ENCODE assay signal across 19 cellular contexts in the genomic region with DNA sequence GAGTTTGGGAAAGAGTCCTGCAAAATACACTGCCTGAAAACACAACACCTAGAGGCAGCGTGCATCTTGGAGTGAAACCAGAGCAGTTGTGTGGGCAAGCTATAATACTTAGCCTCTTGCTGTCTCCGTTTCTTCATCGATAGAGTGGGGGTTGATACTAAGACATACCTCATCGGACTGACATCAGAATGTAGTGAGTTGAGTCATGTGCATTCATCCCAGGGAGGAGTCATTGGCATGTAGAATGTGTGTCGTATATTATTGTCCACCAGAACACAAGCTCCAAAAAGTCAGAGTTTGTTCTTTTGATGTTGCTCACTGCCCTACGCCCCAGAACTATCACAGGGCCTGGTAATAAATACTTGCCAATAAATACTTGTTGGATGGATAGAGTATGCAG. TPM values are rescaled to one million over a fixed set of nuclear protein-coding genes. Genes with fewer than 3 reads are reported as not detected.
A peak's percentile ranks its signal among the peaks of the same experiment; 100 is the strongest.
DNase-seq lines count a peak whose midpoint lies in the region; ATAC-seq and TF ChIP-seq lines count a peak whose summit lies in the region.
"Had no signal": no experiment of that assay in that cellular context is flagged by ENCODE, and none has a peak within 500 bp of the region (broad histone marks: within the 10 kb centered on the region; RNA-seq: fewer than 3 reads in every experiment).

No MANE protein-coding gene starts in this region.

- no peaks in the 10 kb centered on the region; the same call in 1 of the 2 replicates for H3K9me3 ChIP-seq in SJSA1 (replicated peaks)
- H3K9me3 ChIP-seq in CD4-positive, alpha-beta T cell (ENCODE audit: control insufficient read depth, low read length): no peaks in the 10 kb centered on the region
- H3K9me3 ChIP-seq: heart left ventricle, stomach, vagina had no signal

- no peaks in the 10 kb centered on the region for H3K27me3 Mint-ChIP-seq in CD4-positive, alpha-beta T cell

- intact Hi-C loops in CD4-positive, alpha-beta T cell (cut with DNase I, micrococcal nuclease): no loop called here

- no peak for ATAC-seq in HG03108 (IDR thresholded peaks at IDR 0.05; ENCODE audit: unreplicated experiment)
- ATAC-seq in CD4-positive, alpha-beta T cell (ENCODE audit: poor library complexity): no peak
- ATAC-seq: activated T-cell treated with anti-CD3 and anti-CD28 coated beads, Interleukin-2, amount 50 U/mL, for 72 hours; heart left ventricle had no signal

- CTCF ChIA-PET in CD4-positive, alpha-beta T cell (lab: Charles Lee): no interaction called here

- no peak for TF ChIP-seq CTCF in CD4-positive, alpha-beta T cell (IDR thresholded peaks at IDR 0.05)

- POLR2A ChIA-PET in CD4-positive, alpha-beta T cell (lab: Charles Lee): no interaction called here

- peak overlapping the region; percentile 92 for H3K27ac ChIP-seq in SJSA1
- H3K27ac ChIP-seq in CD4-positive, alpha-beta T cell (ENCODE audit: low read depth, low read length): no peak overlapping the region
- H3K27ac ChIP-seq: heart left ventricle, stomach, vagina had no signal

- H3K4me1 ChIP-seq in SJSA1 (replicated peaks): peaks cover 36% of the 10 kb centered on the region
- H3K4me1 ChIP-seq: heart left ventricle, stomach, vagina had no signal

- DNase-seq in GM03348 (ENCODE audit: low spot score) (peak; percentile 67), SJSA1 (ENCODE audit: low read depth in 1 of 2, low spot score in 2 of 2) (peak in 1 of 2 experiments; percentile 42), fibroblast of the conjunctiva (ENCODE audit: low read depth) (peak; percentile 6), skeletal muscle cell (ENCODE audit: low read depth) (peak; percentile 86), NCI-H2196 (lab: John Stamatoyannopoulos, UW; ENCODE audit: unreplicated experiment) (no peak), retina (no peak)
- DNase-seq in CD4-positive, alpha-beta T cell: no peak
- DNase-seq: activated CD4-positive, alpha-beta memory T cell treated with anti-CD3 and anti-CD28 coated beads for 36 hours; activated T-cell treated with anti-CD3 and anti-CD28 coated beads, Interleukin-2, amount 50 U/mL, for 72 hours; DMS53; heart left ventricle; NCI-H187 treated with DMSO at 0.1 percent for 48 hours; NCI-H524; stimulated activated CD4-positive, alpha-beta T cell treated with anti-CD3 and anti-CD28 coated beads, Interleukin-15, amount 100 ng/mL, for 24 hours; stomach had no signal

- H3K27ac Mint-ChIP-seq in CD4-positive, alpha-beta T cell: no peak overlapping the region
- H3K27ac Mint-ChIP-seq: activated CD4-positive, alpha-beta memory T cell treated with anti-CD3 and anti-CD28 coated beads for 36 hours; activated T-cell treated with anti-CD3 and anti-CD28 coated beads, Interleukin-2, amount 50 U/mL, for 72 hours had no signal

- H3K4me1 Mint-ChIP-seq in CD4-positive, alpha-beta T cell (ENCODE audit: low read depth): no peaks in the 10 kb centered on the region

- no peaks in the 10 kb centered on the region for H3K9me3 Mint-ChIP-seq in CD4-positive, alpha-beta T cell
- H3K9me3 Mint-ChIP-seq: activated CD4-positive, alpha-beta memory T cell treated with anti-CD3 and anti-CD28 coated beads for 36 hours had no signal

- H3K27me3 ChIP-seq in SJSA1 (replicated peaks): no peaks in the 10 kb centered on the region
- H3K27me3 ChIP-seq in CD4-positive, alpha-beta T cell (ENCODE audit: control insufficient read depth, insufficient read depth, low read length): no peaks in the 10 kb centered on the region
- H3K27me3 ChIP-seq: heart left ventricle, stomach, vagina had no signal

- H3K4me3 ChIP-seq in SJSA1: no peak overlapping the region
- H3K4me3 ChIP-seq in skeletal muscle cell (ENCODE audit: low read depth, low read length): no peak overlapping the region
- H3K4me3 ChIP-seq: heart left ventricle, stomach, vagina had no signal

- no peaks in the 10 kb centered on the region for H3K36me3 ChIP-seq in SJSA1
- H3K36me3 ChIP-seq: heart left ventricle, stomach, vagina had no signal

- no peaks in the 10 kb centered on the region for H3K36me3 Mint-ChIP-seq in CD4-positive, alpha-beta T cell (ENCODE audit: low read depth)
- H3K36me3 Mint-ChIP-seq: activated CD4-positive, alpha-beta memory T cell treated with anti-CD3 and anti-CD28 coated beads for 36 hours had no signal

- H3K4me3 Mint-ChIP-seq in CD4-positive, alpha-beta T cell: no peak overlapping the region
- H3K4me3 Mint-ChIP-seq: activated CD4-positive, alpha-beta memory T cell treated with anti-CD3 and anti-CD28 coated beads for 36 hours; activated T-cell treated with anti-CD3 and anti-CD28 coated beads, Interleukin-2, amount 50 U/mL, for 72 hours had no signal

RNA-seq across cellular contexts. Expression of gene SNTN, which starts 4.3 kb away (rescaled TPM):
- total RNA-seq in SJSA1 (2014; rRNA removed; shearing (Covaris generic)): not detected in 2 replicates
- total RNA-seq in CD4-positive, alpha-beta T cell: not detected
- total RNA-seq: activated CD4-positive, alpha-beta memory T cell treated with anti-CD3 and anti-CD28 coated beads for 36 hours; activated T-cell treated with anti-CD3 and anti-CD28 coated beads, Interleukin-2, amount 50 U/mL, for 72 hours; cerebellum; heart left ventricle; HT-29; stomach; vagina had no signal

Comparison
In these comparisons a context has a peak if more than half of its experiments do, and no peak if none do; other contexts are left out.
1. DNase-seq: peak in GM03348 (single experiment), fibroblast of the conjunctiva (single experiment) and skeletal muscle cell (single experiment); none in NCI-H2196 (single experiment), retina (single experiment) and CD4-positive, alpha-beta T cell (0 of 10).